8 cellular contexts compared by ENCODE assay signal in the genomic region with DNA sequence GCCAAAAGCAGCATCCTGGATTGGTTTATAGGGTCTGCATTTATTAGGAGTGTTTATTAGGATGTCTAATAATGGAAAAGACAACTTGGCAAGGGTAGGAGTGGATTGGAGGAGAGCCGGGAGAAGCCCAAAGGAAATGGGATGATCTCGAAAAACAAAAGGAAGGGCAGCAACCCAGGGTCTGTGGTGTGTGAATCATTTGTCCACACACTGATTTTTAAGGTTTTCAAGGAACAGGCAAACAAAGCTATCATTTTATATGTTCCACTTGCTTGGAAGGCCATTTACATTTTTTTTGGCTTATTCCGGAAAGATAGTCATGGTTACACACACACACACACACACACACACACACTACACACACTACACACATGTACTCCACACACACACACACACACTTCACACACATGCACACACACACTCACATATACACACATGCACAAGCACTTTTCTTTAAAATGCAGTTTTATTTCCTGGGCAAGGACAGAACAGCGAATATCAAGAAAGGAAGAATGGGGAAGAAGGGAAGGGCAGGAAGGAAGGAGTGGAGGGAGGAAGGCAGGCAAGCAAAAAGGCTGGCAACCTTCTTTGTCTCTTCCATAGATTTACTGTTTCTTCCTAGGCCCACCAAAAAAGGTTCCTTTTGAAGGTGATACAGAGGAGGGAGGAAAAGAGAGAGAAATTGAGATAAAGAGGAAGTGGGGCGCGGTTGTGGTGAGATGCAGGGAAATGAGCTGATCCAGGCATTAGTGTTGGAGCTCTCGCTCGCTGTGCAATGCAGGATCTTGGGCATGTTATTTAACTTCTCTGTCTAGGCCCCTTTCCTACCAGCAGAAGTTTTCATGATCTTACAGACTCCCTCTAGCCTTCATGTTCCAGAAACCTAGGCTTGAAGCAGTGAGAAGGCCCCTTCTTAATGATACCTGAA.
DNase-seq lines count a peak whose midpoint lies in the region; ATAC-seq lines count a peak whose summit lies in the region.

No MANE protein-coding gene starts in this region.

- no peaks in the 10 kb centered on the region for H3K36me3 ChIP-seq in MG63

- no peak overlapping the region for H3K4me3 ChIP-seq in MG63

- POLR2A ChIA-PET in activated naive CD8-positive, alpha-beta T cell treated with anti-CD3 and anti-CD28 coated beads, Interleukin-2, amount 10 ng/mL, durations not matched to agents 7 days and 5 days (lab: Charles Lee): interaction anchor here (1.0 to 1.9 kb wide), 4 partner anchors 8 to 92 kb away, joined by 3 to 12 read pairs (median 8); a partner anchor contains a TSS

- no peaks in the 10 kb centered on the region for H3K27me3 ChIP-seq in MG63

- H3K27me3 Mint-ChIP-seq in activated naive CD8-positive, alpha-beta T cell treated with anti-CD3 and anti-CD28 coated beads, Interleukin-2, amount 10 ng/mL, durations not matched to agents 7 days and 5 days: no peaks in the 10 kb centered on the region
- H3K27me3 Mint-ChIP-seq in stimulated activated naive CD8-positive, alpha-beta T cell treated with anti-CD3 and anti-CD28 coated beads, Interleukin-15, Interleukin-2, amounts not matched to agents 100 ng/mL and 50 ng/mL, for 24 hours: no peaks in the 10 kb centered on the region

- H3K4me3 Mint-ChIP-seq in activated naive CD8-positive, alpha-beta T cell treated with anti-CD3 and anti-CD28 coated beads, Interleukin-2, amount 10 ng/mL, durations not matched to agents 7 days and 5 days: peak overlapping the region; percentile 80
- H3K4me3 Mint-ChIP-seq in stimulated activated naive CD8-positive, alpha-beta T cell treated with anti-CD3 and anti-CD28 coated beads, Interleukin-15, Interleukin-2, amounts not matched to agents 100 ng/mL and 50 ng/mL, for 24 hours: no peak overlapping the region

- no peaks in the 10 kb centered on the region for H3K36me3 Mint-ChIP-seq in activated naive CD8-positive, alpha-beta T cell treated with anti-CD3 and anti-CD28 coated beads, Interleukin-2, amount 10 ng/mL, durations not matched to agents 7 days and 5 days
- no peaks in the 10 kb centered on the region for H3K36me3 Mint-ChIP-seq in stimulated activated naive CD8-positive, alpha-beta T cell treated with anti-CD3 and anti-CD28 coated beads, Interleukin-15, Interleukin-2, amounts not matched to agents 100 ng/mL and 50 ng/mL, for 24 hours (ENCODE audit: low read depth)

- H3K9me3 Mint-ChIP-seq in activated naive CD8-positive, alpha-beta T cell treated with anti-CD3 and anti-CD28 coated beads, Interleukin-2, amount 10 ng/mL, durations not matched to agents 7 days and 5 days: no peaks in the 10 kb centered on the region
- H3K9me3 Mint-ChIP-seq in stimulated activated naive CD8-positive, alpha-beta T cell treated with anti-CD3 and anti-CD28 coated beads, Interleukin-15, Interleukin-2, amounts not matched to agents 100 ng/mL and 50 ng/mL, for 24 hours: no peaks in the 10 kb centered on the region

- peak; percentile 64 for ATAC-seq in GM19463 (IDR thresholded peaks at IDR 0.05; ENCODE audit: unreplicated experiment)
- peak; percentile 72 for ATAC-seq in activated naive CD8-positive, alpha-beta T cell treated with anti-CD3 and anti-CD28 coated beads, Interleukin-2, amount 10 ng/mL, durations not matched to agents 7 days and 5 days (ENCODE audit: low read depth)

- H3K9me3 ChIP-seq in MG63: no peaks in the 10 kb centered on the region

- peak; percentile 57 for DNase-seq in CD1c-positive myeloid dendritic cell (ENCODE audit: extremely low spot score)
- DNase-seq in HT1080 (ENCODE audit: low read depth): peak; percentile 76
- no peak for DNase-seq in activated naive CD8-positive, alpha-beta T cell treated with anti-CD3 and anti-CD28 coated beads, Interleukin-2, amount 10 ng/mL, durations not matched to agents 7 days and 5 days
- DNase-seq in pons (ENCODE audit: low spot score): no peak
- no peak for DNase-seq in MG63
- DNase-seq in GM19240 (ENCODE audit: insufficient read length, low spot score): no peak

- H3K4me1 Mint-ChIP-seq in activated naive CD8-positive, alpha-beta T cell treated with anti-CD3 and anti-CD28 coated beads, Interleukin-2, amount 10 ng/mL, durations not matched to agents 7 days and 5 days: peaks cover 30% of the 10 kb centered on the region
- peaks cover 29% of the 10 kb centered on the region for H3K4me1 Mint-ChIP-seq in stimulated activated naive CD8-positive, alpha-beta T cell treated with anti-CD3 and anti-CD28 coated beads, Interleukin-15, Interleukin-2, amounts not matched to agents 100 ng/mL and 50 ng/mL, for 24 hours (ENCODE audit: low read depth)

- peak overlapping the region; percentile 91 for H3K27ac Mint-ChIP-seq in activated naive CD8-positive, alpha-beta T cell treated with anti-CD3 and anti-CD28 coated beads, Interleukin-2, amount 10 ng/mL, durations not matched to agents 7 days and 5 days
- peak overlapping the region; percentile 23 for H3K27ac Mint-ChIP-seq in stimulated activated naive CD8-positive, alpha-beta T cell treated with anti-CD3 and anti-CD28 coated beads, Interleukin-15, Interleukin-2, amounts not matched to agents 100 ng/mL and 50 ng/mL, for 24 hours

Comparison
In these comparisons a context has a peak if more than half of its experiments do, and no peak if none do; other contexts are left out.
1. DNase-seq: peak in CD1c-positive myeloid dendritic cell (single experiment) and HT1080 (single experiment); none in activated naive CD8-positive, alpha-beta T cell treated with anti-CD3 and anti-CD28 coated beads, Interleukin-2, amount 10 ng/mL, durations not matched to agents 7 days and 5 days (single experiment), pons (single experiment), MG63 (single experiment) and GM19240 (single experiment).